Comparison of ENCODE assay signal across 1 cellular context in the genomic region with DNA sequence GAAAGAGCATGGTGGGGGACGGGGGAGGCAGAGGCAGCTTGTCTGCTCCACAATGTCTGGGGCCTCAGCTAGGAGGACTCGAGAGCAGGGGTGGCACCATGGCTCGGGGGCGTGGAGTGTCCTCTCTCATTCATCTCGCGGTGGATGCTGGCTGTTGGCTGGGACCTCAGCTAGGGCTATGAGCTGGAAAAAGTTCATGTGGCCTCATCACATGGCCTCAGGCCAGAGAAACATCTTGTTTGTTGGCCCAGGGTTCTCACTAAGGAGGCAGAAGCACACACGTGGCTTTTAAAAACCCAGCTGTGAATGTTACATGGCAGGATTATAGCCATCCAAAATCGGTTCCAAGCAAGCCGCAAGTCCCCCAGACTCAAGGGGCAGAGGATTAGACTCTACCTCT.
TF ChIP-seq lines count a peak whose summit lies in the region.

No MANE protein-coding gene starts in this region.

TF ChIP-seq in GM23338, 12 proteins besides CTCF, POLR2A, EP300 and RAD21 (continued from another document):
- TF ChIP-seq, protein P1, sequence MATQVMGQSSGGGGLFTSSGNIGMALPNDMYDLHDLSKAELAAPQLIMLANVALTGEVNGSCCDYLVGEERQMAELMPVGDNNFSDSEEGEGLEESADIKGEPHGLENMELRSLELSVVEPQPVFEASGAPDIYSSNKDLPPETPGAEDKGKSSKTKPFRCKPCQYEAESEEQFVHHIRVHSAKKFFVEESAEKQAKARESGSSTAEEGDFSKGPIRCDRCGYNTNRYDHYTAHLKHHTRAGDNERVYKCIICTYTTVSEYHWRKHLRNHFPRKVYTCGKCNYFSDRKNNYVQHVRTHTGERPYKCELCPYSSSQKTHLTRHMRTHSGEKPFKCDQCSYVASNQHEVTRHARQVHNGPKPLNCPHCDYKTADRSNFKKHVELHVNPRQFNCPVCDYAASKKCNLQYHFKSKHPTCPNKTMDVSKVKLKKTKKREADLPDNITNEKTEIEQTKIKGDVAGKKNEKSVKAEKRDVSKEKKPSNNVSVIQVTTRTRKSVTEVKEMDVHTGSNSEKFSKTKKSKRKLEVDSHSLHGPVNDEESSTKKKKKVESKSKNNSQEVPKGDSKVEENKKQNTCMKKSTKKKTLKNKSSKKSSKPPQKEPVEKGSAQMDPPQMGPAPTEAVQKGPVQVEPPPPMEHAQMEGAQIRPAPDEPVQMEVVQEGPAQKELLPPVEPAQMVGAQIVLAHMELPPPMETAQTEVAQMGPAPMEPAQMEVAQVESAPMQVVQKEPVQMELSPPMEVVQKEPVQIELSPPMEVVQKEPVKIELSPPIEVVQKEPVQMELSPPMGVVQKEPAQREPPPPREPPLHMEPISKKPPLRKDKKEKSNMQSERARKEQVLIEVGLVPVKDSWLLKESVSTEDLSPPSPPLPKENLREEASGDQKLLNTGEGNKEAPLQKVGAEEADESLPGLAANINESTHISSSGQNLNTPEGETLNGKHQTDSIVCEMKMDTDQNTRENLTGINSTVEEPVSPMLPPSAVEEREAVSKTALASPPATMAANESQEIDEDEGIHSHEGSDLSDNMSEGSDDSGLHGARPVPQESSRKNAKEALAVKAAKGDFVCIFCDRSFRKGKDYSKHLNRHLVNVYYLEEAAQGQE (IDR thresholded peaks at IDR 0.05; ENCODE audit: unreplicated experiment): no peak
- TF ChIP-seq EZH2phosphoT487 (IDR thresholded peaks at IDR 0.05; ENCODE audit: unreplicated experiment) (no peak), NANOG (IDR thresholded peaks at IDR 0.05; ENCODE audit: borderline replicate concordance) (no peak), ETS1 (IDR thresholded peaks at IDR 0.05) (no peak), ZNF114 (CRISPR knock-in tag; IDR thresholded peaks at IDR 0.05) (no peak), POLR2AphosphoS5 (IDR thresholded peaks at IDR 0.05; ENCODE audit: low read depth) (no peak)
- TF ChIP-seq, protein P2, sequence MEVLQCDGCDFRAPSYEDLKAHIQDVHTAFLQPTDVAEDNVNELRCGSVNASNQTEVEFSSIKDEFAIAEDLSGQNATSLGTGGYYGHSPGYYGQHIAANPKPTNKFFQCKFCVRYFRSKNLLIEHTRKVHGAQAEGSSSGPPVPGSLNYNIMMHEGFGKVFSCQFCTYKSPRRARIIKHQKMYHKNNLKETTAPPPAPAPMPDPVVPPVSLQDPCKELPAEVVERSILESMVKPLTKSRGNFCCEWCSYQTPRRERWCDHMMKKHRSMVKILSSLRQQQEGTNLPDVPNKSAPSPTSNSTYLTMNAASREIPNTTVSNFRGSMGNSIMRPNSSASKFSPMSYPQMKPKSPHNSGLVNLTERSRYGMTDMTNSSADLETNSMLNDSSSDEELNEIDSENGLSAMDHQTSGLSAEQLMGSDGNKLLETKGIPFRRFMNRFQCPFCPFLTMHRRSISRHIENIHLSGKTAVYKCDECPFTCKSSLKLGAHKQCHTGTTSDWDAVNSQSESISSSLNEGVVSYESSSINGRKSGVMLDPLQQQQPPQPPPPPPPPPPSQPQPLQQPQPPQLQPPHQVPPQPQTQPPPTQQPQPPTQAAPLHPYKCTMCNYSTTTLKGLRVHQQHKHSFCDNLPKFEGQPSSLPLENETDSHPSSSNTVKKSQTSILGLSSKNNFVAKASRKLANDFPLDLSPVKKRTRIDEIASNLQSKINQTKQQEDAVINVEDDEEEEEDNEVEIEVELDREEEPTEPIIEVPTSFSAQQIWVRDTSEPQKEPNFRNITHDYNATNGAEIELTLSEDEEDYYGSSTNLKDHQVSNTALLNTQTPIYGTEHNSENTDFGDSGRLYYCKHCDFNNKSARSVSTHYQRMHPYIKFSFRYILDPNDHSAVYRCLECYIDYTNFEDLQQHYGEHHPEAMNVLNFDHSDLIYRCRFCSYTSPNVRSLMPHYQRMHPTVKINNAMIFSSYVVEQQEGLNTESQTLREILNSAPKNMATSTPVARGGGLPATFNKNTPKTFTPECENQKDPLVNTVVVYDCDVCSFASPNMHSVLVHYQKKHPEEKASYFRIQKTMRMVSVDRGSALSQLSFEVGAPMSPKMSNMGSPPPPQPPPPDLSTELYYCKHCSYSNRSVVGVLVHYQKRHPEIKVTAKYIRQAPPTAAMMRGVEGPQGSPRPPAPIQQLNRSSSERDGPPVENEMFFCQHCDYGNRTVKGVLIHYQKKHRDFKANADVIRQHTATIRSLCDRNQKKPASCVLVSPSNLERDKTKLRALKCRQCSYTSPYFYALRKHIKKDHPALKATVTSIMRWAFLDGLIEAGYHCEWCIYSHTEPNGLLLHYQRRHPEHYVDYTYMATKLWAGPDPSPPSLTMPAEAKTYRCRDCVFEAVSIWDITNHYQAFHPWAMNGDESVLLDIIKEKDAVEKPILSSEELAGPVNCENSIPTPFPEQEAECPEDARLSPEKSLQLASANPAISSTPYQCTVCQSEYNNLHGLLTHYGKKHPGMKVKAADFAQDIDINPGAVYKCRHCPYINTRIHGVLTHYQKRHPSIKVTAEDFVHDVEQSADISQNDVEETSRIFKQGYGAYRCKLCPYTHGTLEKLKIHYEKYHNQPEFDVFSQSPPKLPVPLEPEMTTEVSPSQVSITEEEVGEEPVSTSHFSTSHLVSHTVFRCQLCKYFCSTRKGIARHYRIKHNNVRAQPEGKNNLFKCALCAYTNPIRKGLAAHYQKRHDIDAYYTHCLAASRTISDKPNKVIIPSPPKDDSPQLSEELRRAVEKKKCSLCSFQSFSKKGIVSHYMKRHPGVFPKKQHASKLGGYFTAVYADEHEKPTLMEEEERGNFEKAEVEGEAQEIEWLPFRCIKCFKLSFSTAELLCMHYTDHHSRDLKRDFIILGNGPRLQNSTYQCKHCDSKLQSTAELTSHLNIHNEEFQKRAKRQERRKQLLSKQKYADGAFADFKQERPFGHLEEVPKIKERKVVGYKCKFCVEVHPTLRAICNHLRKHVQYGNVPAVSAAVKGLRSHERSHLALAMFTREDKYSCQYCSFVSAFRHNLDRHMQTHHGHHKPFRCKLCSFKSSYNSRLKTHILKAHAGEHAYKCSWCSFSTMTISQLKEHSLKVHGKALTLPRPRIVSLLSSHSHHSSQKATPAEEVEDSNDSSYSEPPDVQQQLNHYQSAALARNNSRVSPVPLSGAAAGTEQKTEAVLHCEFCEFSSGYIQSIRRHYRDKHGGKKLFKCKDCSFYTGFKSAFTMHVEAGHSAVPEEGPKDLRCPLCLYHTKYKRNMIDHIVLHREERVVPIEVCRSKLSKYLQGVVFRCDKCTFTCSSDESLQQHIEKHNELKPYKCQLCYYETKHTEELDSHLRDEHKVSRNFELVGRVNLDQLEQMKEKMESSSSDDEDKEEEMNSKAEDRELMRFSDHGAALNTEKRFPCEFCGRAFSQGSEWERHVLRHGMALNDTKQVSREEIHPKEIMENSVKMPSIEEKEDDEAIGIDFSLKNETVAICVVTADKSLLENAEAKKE (CRISPR knock-in tag; IDR thresholded peaks at IDR 0.05): no peak
